ENCODE assay signal across 1 cellular context in the genomic region with DNA sequence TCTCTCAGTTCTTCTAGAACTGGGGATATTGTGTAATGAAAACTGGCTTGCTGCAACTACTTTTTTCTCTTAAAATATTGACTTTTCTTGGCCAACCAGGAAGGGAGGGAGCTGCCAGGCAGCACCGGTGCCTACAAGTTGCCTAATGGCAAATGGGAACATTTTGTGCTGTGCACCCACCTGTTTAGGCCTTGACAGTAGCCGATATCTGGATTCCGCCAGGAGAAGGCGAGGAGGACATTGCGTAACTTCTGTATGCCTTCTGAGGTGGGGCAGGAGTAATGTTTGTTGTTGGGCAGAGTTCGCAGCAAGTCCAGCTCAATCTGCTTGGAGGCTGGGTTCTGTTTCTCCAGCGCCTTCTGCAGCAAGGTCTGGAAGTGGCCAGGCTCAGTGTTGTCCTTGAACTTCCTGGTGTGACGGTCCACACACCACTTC.
A peak's percentile ranks its signal among the peaks of the same experiment; 100 is the strongest.
TF ChIP-seq lines count a peak whose summit lies in the region.

No MANE protein-coding gene starts in this region.

TF ChIP-seq in HepG2, 621 proteins besides CTCF, POLR2A, EP300 and RAD21 (continued from another document and continues in another):
- TF ChIP-seq, protein P1, sequence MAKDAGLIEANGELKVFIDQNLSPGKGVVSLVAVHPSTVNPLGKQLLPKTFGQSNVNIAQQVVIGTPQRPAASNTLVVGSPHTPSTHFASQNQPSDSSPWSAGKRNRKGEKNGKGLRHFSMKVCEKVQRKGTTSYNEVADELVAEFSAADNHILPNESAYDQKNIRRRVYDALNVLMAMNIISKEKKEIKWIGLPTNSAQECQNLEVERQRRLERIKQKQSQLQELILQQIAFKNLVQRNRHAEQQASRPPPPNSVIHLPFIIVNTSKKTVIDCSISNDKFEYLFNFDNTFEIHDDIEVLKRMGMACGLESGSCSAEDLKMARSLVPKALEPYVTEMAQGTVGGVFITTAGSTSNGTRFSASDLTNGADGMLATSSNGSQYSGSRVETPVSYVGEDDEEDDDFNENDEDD (CRISPR knock-in tag; IDR thresholded peaks at IDR 0.05; ENCODE audit: borderline replicate concordance), result no peak
- TF ChIP-seq, protein P2, sequence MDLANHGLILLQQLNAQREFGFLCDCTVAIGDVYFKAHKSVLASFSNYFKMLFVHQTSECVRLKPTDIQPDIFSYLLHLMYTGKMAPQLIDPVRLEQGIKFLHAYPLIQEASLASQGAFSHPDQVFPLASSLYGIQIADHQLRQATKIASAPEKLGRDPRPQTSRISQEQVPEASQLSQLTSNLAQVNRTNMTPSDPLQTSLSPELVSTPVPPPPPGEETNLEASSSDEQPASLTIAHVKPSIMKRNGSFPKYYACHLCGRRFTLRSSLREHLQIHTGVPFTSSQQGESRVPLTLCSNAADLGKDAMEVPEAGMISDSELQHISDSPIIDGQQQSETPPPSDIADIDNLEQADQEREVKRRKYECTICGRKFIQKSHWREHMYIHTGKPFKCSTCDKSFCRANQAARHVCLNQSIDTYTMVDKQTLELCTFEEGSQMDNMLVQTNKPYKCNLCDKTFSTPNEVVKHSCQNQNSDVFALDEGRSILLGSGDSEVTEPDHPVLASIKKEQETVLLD (CRISPR knock-in tag; IDR thresholded peaks at IDR 0.05; ENCODE audit: low read depth), result no peak
- peak; percentile 55; the same call in 1 of the 2 replicates for TF ChIP-seq MYC (CRISPR knock-in tag; IDR thresholded peaks at IDR 0.05; ENCODE audit: borderline replicate concordance)
- TF ChIP-seq, protein P3, sequence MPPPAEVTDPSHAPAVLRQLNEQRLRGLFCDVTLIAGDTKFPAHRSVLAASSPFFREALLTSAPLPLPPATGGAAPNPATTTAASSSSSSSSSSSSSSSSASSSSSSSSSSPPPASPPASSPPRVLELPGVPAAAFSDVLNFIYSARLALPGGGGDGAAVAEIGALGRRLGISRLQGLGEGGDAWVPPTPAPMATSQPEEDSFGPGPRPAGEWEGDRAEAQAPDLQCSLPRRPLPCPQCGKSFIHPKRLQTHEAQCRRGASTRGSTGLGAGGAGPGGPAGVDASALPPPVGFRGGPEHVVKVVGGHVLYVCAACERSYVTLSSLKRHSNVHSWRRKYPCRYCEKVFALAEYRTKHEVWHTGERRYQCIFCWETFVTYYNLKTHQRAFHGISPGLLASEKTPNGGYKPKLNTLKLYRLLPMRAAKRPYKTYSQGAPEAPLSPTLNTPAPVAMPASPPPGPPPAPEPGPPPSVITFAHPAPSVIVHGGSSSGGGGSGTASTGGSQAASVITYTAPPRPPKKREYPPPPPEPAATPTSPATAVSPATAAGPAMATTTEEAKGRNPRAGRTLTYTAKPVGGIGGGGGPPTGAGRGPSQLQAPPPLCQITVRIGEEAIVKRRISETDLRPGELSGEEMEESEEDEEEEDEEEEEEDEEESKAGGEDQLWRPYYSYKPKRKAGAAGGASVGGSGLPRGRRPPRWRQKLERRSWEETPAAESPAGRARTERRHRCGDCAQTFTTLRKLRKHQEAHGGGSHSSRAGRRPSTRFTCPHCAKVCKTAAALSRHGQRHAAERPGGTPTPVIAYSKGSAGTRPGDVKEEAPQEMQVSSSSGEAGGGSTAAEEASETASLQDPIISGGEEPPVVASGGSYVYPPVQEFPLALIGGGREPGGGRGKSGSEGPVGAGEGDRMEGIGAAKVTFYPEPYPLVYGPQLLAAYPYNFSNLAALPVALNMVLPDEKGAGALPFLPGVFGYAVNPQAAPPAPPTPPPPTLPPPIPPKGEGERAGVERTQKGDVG (CRISPR knock-in tag; IDR thresholded peaks at IDR 0.05; ENCODE audit: borderline replicate concordance), result 0 out of 2 replicates have a peak, but pooled peaks have one; percentile 36
- no peak for TF ChIP-seq CBFB (CRISPR knock-in tag; IDR thresholded peaks at IDR 0.05)
- TF ChIP-seq, protein P4, sequence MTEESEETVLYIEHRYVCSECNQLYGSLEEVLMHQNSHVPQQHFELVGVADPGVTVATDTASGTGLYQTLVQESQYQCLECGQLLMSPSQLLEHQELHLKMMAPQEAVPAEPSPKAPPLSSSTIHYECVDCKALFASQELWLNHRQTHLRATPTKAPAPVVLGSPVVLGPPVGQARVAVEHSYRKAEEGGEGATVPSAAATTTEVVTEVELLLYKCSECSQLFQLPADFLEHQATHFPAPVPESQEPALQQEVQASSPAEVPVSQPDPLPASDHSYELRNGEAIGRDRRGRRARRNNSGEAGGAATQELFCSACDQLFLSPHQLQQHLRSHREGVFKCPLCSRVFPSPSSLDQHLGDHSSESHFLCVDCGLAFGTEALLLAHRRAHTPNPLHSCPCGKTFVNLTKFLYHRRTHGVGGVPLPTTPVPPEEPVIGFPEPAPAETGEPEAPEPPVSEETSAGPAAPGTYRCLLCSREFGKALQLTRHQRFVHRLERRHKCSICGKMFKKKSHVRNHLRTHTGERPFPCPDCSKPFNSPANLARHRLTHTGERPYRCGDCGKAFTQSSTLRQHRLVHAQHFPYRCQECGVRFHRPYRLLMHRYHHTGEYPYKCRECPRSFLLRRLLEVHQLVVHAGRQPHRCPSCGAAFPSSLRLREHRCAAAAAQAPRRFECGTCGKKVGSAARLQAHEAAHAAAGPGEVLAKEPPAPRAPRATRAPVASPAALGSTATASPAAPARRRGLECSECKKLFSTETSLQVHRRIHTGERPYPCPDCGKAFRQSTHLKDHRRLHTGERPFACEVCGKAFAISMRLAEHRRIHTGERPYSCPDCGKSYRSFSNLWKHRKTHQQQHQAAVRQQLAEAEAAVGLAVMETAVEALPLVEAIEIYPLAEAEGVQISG (CRISPR knock-in tag; IDR thresholded peaks at IDR 0.05), result peak; percentile 74
- no peak for TF ChIP-seq ZNF777 (CRISPR knock-in tag; IDR thresholded peaks at IDR 0.05)
- no peak for TF ChIP-seq GFI1 (CRISPR knock-in tag; IDR thresholded peaks at IDR 0.05; ENCODE audit: borderline replicate concordance)
- TF ChIP-seq, protein P5, sequence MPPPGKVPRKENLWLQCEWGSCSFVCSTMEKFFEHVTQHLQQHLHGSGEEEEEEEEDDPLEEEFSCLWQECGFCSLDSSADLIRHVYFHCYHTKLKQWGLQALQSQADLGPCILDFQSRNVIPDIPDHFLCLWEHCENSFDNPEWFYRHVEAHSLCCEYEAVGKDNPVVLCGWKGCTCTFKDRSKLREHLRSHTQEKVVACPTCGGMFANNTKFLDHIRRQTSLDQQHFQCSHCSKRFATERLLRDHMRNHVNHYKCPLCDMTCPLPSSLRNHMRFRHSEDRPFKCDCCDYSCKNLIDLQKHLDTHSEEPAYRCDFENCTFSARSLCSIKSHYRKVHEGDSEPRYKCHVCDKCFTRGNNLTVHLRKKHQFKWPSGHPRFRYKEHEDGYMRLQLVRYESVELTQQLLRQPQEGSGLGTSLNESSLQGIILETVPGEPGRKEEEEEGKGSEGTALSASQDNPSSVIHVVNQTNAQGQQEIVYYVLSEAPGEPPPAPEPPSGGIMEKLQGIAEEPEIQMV (CRISPR knock-in tag; IDR thresholded peaks at IDR 0.05; ENCODE audit: low read depth), result no peak
- TF ChIP-seq ONECUT2 (CRISPR knock-in tag; IDR thresholded peaks at IDR 0.05), result peak; percentile 31; the same call in 1 of the 2 replicates
- TF ChIP-seq HOXA3 (CRISPR knock-in tag; IDR thresholded peaks at IDR 0.05), result peak; percentile 76; the same call in 1 of the 2 replicates
- TF ChIP-seq, protein P6, sequence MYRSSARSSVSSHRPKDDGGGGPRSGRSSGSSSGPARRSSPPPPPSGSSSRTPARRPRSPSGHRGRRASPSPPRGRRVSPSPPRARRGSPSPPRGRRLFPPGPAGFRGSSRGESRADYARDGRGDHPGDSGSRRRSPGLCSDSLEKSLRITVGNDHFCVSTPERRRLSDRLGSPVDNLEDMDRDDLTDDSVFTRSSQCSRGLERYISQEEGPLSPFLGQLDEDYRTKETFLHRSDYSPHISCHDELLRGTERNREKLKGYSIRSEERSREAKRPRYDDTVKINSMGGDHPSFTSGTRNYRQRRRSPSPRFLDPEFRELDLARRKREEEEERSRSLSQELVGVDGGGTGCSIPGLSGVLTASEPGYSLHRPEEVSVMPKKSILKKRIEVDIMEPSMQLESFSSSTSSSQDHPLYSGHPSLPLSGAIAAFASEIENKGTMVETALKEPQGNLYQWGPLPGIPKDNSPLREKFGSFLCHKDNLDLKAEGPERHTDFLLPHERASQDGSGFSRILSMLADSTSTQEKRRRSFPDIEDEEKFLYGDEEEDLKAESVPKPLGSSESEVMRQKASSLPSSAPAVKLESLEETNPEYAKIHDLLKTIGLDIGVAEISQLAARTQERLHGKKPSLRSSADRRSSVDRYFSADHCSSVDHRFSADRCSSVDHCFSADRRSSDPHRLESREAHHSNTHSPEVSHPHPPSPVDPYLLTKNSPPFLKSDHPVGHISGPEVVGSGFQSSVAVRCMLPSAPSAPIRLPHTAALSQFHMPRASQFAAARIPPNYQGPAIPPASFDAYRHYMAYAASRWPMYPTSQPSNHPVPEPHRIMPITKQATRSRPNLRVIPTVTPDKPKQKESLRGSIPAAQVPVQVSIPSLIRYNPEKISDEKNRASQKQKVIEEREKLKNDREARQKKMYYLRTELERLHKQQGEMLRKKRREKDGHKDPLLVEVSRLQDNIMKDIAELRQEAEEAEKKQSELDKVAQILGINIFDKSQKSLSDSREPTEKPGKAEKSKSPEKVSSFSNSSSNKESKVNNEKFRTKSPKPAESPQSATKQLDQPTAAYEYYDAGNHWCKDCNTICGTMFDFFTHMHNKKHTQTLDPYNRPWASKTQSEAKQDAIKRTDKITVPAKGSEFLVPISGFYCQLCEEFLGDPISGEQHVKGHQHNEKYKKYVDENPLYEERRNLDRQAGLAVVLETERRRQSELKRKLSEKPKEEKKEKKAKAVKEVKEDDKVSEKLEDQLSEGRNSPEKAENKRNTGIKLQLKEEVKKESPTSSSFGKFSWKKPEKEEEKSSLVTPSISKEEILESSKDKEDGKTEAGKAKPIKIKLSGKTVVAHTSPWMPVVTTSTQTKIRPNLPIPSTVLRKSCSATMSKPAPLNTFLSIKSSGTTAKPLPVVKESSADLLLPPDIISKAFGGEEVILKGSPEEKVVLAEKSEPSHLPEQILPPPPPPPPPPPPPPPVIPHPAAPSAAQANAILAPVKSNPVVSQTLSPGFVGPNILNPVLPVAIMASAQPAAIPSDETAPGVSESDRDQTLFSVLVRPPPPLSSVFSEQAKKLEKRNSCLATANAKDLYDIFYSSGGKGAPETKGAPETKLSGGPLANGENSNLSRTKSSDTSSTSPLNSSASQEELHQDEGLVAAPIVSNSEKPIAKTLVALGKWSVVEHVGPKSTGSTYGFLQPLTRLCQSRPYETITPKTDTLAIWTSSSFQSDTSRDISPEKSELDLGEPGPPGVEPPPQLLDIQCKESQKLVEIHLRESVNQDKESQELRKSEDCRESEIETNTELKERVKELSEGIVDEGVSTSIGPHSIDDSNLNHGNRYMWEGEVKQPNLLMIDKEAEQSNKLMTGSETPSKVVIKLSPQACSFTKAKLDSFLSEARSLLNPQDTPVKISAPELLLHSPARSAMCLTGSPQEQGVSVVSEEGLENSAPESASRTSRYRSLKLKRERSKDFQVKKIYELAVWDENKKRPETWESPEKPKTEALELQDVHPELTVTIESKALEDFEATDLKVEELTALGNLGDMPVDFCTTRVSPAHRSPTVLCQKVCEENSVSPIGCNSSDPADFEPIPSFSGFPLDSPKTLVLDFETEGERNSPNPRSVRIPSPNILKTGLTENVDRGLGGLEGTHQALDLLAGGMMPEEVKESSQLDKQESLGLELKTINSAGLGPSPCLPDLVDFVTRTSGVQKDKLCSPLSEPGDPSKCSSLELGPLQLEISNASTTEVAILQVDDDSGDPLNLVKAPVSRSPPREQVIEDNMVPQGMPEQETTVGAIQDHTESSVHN (CRISPR knock-in tag; IDR thresholded peaks at IDR 0.05), result no peak
- no peak for TF ChIP-seq GABPA (IDR thresholded peaks at IDR 0.05; ENCODE audit: low read depth, low read length)
- TF ChIP-seq GABPA (CRISPR knock-in tag; IDR thresholded peaks at IDR 0.05; ENCODE audit: low read depth), result no peak
- TF ChIP-seq, protein P7, sequence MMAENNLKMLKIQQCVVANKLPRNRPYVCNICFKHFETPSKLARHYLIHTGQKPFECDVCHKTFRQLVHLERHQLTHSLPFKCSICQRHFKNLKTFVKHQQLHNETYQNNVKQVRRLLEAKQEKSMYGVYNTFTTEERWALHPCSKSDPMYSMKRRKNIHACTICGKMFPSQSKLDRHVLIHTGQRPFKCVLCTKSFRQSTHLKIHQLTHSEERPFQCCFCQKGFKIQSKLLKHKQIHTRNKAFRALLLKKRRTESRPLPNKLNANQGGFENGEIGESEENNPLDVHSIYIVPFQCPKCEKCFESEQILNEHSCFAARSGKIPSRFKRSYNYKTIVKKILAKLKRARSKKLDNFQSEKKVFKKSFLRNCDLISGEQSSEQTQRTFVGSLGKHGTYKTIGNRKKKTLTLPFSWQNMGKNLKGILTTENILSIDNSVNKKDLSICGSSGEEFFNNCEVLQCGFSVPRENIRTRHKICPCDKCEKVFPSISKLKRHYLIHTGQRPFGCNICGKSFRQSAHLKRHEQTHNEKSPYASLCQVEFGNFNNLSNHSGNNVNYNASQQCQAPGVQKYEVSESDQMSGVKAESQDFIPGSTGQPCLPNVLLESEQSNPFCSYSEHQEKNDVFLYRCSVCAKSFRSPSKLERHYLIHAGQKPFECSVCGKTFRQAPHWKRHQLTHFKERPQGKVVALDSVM (CRISPR knock-in tag; IDR thresholded peaks at IDR 0.05), result no peak
- TF ChIP-seq SMYD3 (CRISPR knock-in tag; IDR thresholded peaks at IDR 0.05), result no peak
- TF ChIP-seq PAWR (CRISPR knock-in tag; IDR thresholded peaks at IDR 0.05; ENCODE audit: borderline replicate concordance), result no peak
- TF ChIP-seq ZNF788 (CRISPR knock-in tag; IDR thresholded peaks at IDR 0.05; ENCODE audit: borderline replicate concordance), result 0 out of 2 replicates have a peak, but pooled peaks have one; percentile 38
- TF ChIP-seq KLF13 (CRISPR knock-in tag; IDR thresholded peaks at IDR 0.05), result no peak
- TF ChIP-seq, protein P8, sequence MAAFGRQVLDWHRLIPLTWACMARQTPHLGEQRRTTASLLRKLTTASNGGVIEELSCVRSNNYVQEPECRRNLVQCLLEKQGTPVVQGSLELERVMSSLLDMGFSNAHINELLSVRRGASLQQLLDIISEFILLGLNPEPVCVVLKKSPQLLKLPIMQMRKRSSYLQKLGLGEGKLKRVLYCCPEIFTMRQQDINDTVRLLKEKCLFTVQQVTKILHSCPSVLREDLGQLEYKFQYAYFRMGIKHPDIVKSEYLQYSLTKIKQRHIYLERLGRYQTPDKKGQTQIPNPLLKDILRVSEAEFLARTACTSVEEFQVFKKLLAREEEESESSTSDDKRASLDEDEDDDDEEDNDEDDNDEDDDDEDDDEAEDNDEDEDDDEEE (CRISPR knock-in tag; IDR thresholded peaks at IDR 0.05), result no peak
- no peak for TF ChIP-seq NR3C1 (CRISPR knock-in tag; IDR thresholded peaks at IDR 0.05)
- TF ChIP-seq, protein P9, sequence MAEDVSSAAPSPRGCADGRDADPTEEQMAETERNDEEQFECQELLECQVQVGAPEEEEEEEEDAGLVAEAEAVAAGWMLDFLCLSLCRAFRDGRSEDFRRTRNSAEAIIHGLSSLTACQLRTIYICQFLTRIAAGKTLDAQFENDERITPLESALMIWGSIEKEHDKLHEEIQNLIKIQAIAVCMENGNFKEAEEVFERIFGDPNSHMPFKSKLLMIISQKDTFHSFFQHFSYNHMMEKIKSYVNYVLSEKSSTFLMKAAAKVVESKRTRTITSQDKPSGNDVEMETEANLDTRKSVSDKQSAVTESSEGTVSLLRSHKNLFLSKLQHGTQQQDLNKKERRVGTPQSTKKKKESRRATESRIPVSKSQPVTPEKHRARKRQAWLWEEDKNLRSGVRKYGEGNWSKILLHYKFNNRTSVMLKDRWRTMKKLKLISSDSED (CRISPR knock-in tag; IDR thresholded peaks at IDR 0.05), result no peak
- peak; percentile 65 for TF ChIP-seq ZFX (CRISPR knock-in tag; IDR thresholded peaks at IDR 0.05; ENCODE audit: low read depth)
- TF ChIP-seq ZNF138 (CRISPR knock-in tag; IDR thresholded peaks at IDR 0.05; ENCODE audit: low read depth), result no peak
- TF ChIP-seq ZNF547 (CRISPR knock-in tag; IDR thresholded peaks at IDR 0.05), result no peak
